15 cellular contexts compared by ENCODE assay signal in the genomic region with DNA sequence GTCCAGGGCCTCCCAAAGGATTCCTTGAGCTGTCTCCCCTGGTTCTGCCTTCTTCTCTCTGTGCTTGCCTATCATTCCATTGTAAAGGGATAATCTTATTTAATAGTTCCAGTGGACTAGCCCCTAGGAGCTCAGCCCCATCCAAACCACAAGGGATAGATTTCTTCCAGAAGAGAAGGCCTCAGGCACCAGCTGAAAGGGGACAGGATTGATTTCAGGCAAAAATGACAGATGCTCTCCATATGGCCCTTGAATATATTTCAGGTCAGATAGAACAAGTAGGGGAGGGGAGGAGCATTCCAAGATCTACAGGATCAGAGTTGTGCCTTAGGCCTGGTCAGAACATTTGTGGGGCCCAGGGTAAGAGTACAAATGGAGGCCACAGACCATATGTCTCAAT.
DNase-seq lines count a peak whose midpoint lies in the region; ATAC-seq and TF ChIP-seq lines count a peak whose summit lies in the region.
"Had no signal": no experiment of that assay in that cellular context is flagged by ENCODE, and none has a peak within 500 bp of the region (broad histone marks: within the 10 kb centered on the region; RNA-seq: fewer than 3 reads in every experiment).

No MANE protein-coding gene starts in this region.

- DNase-seq in DMS 273 (lab: John Stamatoyannopoulos, UW; ENCODE audit: unreplicated experiment) (peak; percentile 87), NCI-H69 (lab: John Stamatoyannopoulos, UW) (peak; percentile 78), skeletal muscle cell (ENCODE audit: low read depth) (peak; percentile 28), testis (no peak), progenitor cell of endocrine pancreas (ENCODE audit: low spot score, unreplicated experiment) (no peak)
- DNase-seq: CD4-positive, alpha-beta T cell; H9; Kasumi-1; NCI-H345; NCI-H774; Peyer's patch; SHP77 treated with DMSO at 0.1 percent for 48 hours; SW 1271 had no signal

- intact Hi-C loops in testis (cut with DNase I; ENCODE audit: low total_unique reads): no loop called here

- H3K27ac Mint-ChIP-seq in brain (peak overlapping the region; percentile 2 to 78 (median 30)), progenitor cell of endocrine pancreas (no peak overlapping the region)
- H3K27ac Mint-ChIP-seq: CD4-positive, alpha-beta T cell; H9 had no signal

- no peaks in the 10 kb centered on the region for H3K36me3 ChIP-seq in testis (ENCODE audit: low read depth, missing control alignments)
- H3K36me3 ChIP-seq: Peyer's patch had no signal

- H3K9me3 Mint-ChIP-seq in brain: peaks cover 0 to 9% (median 0%) of the 10 kb centered on the region in 5 experiments
- no peaks in the 10 kb centered on the region for H3K9me3 Mint-ChIP-seq in progenitor cell of endocrine pancreas (ENCODE audit: low read depth)
- H3K9me3 Mint-ChIP-seq: CD4-positive, alpha-beta T cell; H9 had no signal

- TF ChIP-seq CTCF in brain (conservative IDR thresholded peaks at IDR 0.05) (no peak), testis (IDR thresholded peaks at IDR 0.05) (no peak), progenitor cell of endocrine pancreas (IDR thresholded peaks at IDR 0.05; ENCODE audit: unreplicated experiment) (no peak)

- H3K4me3 ChIP-seq in skeletal muscle cell (ENCODE audit: low read depth, low read length): no peak overlapping the region
- no peak overlapping the region for H3K4me3 ChIP-seq in testis
- H3K4me3 ChIP-seq: Peyer's patch had no signal

- no peaks in the 10 kb centered on the region for H3K36me3 Mint-ChIP-seq in brain
- H3K36me3 Mint-ChIP-seq in progenitor cell of endocrine pancreas (ENCODE audit: insufficient read depth): no peaks in the 10 kb centered on the region

- H3K4me1 Mint-ChIP-seq in brain (peaks cover 84% of the 10 kb centered on the region), progenitor cell of endocrine pancreas (ENCODE audit: low read depth) (peaks cover 12% of the 10 kb centered on the region)

- H3K4me3 Mint-ChIP-seq in brain (no peak overlapping the region), progenitor cell of endocrine pancreas (ENCODE audit: low read depth) (no peak overlapping the region)
- H3K4me3 Mint-ChIP-seq: CD4-positive, alpha-beta T cell; H9 had no signal

- no peaks in the 10 kb centered on the region for H3K27me3 ChIP-seq in testis
- H3K27me3 ChIP-seq: Peyer's patch had no signal

- no peak overlapping the region for H3K27ac ChIP-seq in testis
- H3K27ac ChIP-seq: Peyer's patch had no signal

- H3K27me3 Mint-ChIP-seq in brain (peaks cover 2% of the 10 kb centered on the region), progenitor cell of endocrine pancreas (peaks cover 78% of the 10 kb centered on the region)
- H3K27me3 Mint-ChIP-seq: CD4-positive, alpha-beta T cell had no signal

- H3K4me1 ChIP-seq in testis: peaks cover 5% of the 10 kb centered on the region
- H3K4me1 ChIP-seq: Peyer's patch had no signal

- no peak for ATAC-seq in HG02763 (IDR thresholded peaks at IDR 0.05; ENCODE audit: unreplicated experiment)

- no peaks in the 10 kb centered on the region for H3K9me3 ChIP-seq in testis
- H3K9me3 ChIP-seq: Peyer's patch had no signal

- no peak for TF ChIP-seq POLR2A in testis (IDR thresholded peaks at IDR 0.05)

Comparison
In these comparisons a context has a peak if more than half of its experiments do, and no peak if none do; other contexts are left out.
1. DNase-seq: peak in DMS 273 (single experiment), NCI-H69 (single experiment) and skeletal muscle cell (single experiment); none in testis (single experiment) and progenitor cell of endocrine pancreas (single experiment).